25 cellular contexts compared by ENCODE assay signal in genomic region chr21:44730028-44730395, GRCh38. TPM values are rescaled to one million over a fixed set of nuclear protein-coding genes. Genes with fewer than 3 reads are reported as not detected.
DNase-seq lines count a peak whose midpoint lies in the region; ATAC-seq and TF ChIP-seq lines count a peak whose summit lies in the region.
"Had no signal": no experiment of that assay in that cellular context is flagged by ENCODE, and none has a peak within 500 bp of the region (broad histone marks: within the 10 kb centered on the region; RNA-seq: fewer than 3 reads in every experiment).

No MANE protein-coding gene starts in this region.

- no peak for TF ChIP-seq CTCF in right atrium auricular region (IDR thresholded peaks at IDR 0.05)
- no peak for TF ChIP-seq CTCF in neural progenitor cell (IDR thresholded peaks at IDR 0.05)
- TF ChIP-seq CTCF in osteocyte (IDR thresholded peaks at IDR 0.05): no peak
- no peak for TF ChIP-seq CTCF in suprapubic skin (IDR thresholded peaks at IDR 0.05)
- no peak for TF ChIP-seq CTCF in RWPE1 (conservative IDR thresholded peaks at IDR 0.05; ENCODE audit: low read depth)

- H3K36me3 Mint-ChIP-seq in neural progenitor cell: no peaks in the 10 kb centered on the region
- no peaks in the 10 kb centered on the region for H3K36me3 Mint-ChIP-seq in osteocyte (ENCODE audit: unreplicated experiment)
- H3K36me3 Mint-ChIP-seq: CD14-positive monocyte; CD8-positive, alpha-beta memory T cell had no signal

- H4K20me1 ChIP-seq in neural progenitor cell (ENCODE audit: low read depth): no peaks in the 10 kb centered on the region
- H4K20me1 ChIP-seq: BLaER1 treated with 17β-estradiol and CSF1 and Interleukin-3, amounts not matched to agents 10 nM and 100 nM had no signal

- POLR2A ChIA-PET in RWPE1 (lab: Yijun Ruan, JAX; ENCODE audit: low non-redundant PET): no interaction called here

- H3K9me3 ChIP-seq in right atrium auricular region (no peaks in the 10 kb centered on the region), neural progenitor cell (ENCODE audit: low read depth) (no peaks in the 10 kb centered on the region), suprapubic skin (no peaks in the 10 kb centered on the region)
- H3K9me3 ChIP-seq: A549; BE2C; BLaER1 treated with 17β-estradiol and CSF1 and Interleukin-3, amounts not matched to agents 10 nM and 100 nM had no signal

- peaks cover 3% of the 10 kb centered on the region for H3K4me1 Mint-ChIP-seq in neural progenitor cell
- peaks cover 11% of the 10 kb centered on the region for H3K4me1 Mint-ChIP-seq in osteocyte (ENCODE audit: unreplicated experiment)
- H3K4me1 Mint-ChIP-seq: CD8-positive, alpha-beta memory T cell had no signal

- peaks cover 11% of the 10 kb centered on the region for H3K9me3 Mint-ChIP-seq in neural progenitor cell
- H3K9me3 Mint-ChIP-seq in osteocyte (ENCODE audit: unreplicated experiment): no peaks in the 10 kb centered on the region
- H3K9me3 Mint-ChIP-seq: CD4-positive, alpha-beta T cell; CD8-positive, alpha-beta memory T cell; H9 had no signal

- H3K27ac Mint-ChIP-seq in neural progenitor cell: peak overlapping the region; percentile 50
- no peak overlapping the region for H3K27ac Mint-ChIP-seq in osteocyte (ENCODE audit: unreplicated experiment)
- H3K27ac Mint-ChIP-seq: CD14-positive monocyte; CD4-positive, alpha-beta T cell; CD8-positive, alpha-beta memory T cell; H9 had no signal

- no peak overlapping the region for H3K4me2 ChIP-seq in neural progenitor cell
- H3K4me2 ChIP-seq: A549 had no signal

- H3K9ac ChIP-seq in neural progenitor cell: no peak overlapping the region
- H3K9ac ChIP-seq: BLaER1 treated with 17β-estradiol and CSF1 and Interleukin-3, amounts not matched to agents 10 nM and 100 nM; GM23248 had no signal

- H3K4me3 ChIP-seq in right atrium auricular region (no peak overlapping the region), neural progenitor cell (no peak overlapping the region), suprapubic skin (no peak overlapping the region)
- H3K4me3 ChIP-seq: A549; BLaER1 treated with 17β-estradiol and CSF1 and Interleukin-3, amounts not matched to agents 10 nM and 100 nM; GM12878; GM23248 had no signal

- WGBS in suprapubic skin: 87% methylated on average over 4 of the region's 7 CpGs

- H3K27me3 ChIP-seq in right atrium auricular region (no peaks in the 10 kb centered on the region), neural progenitor cell (no peaks in the 10 kb centered on the region), suprapubic skin (peaks cover 48% of the 10 kb centered on the region)

- no peaks in the 10 kb centered on the region for H3F3A ChIP-seq in neural progenitor cell (ENCODE audit: low read depth)

- H3K4me1 ChIP-seq in right atrium auricular region (no peaks in the 10 kb centered on the region), neural progenitor cell (no peaks in the 10 kb centered on the region), suprapubic skin (no peaks in the 10 kb centered on the region)
- H3K4me1 ChIP-seq: A549, BE2C had no signal

- H3K36me3 ChIP-seq in right atrium auricular region (no peaks in the 10 kb centered on the region), neural progenitor cell (no peaks in the 10 kb centered on the region), suprapubic skin (no peaks in the 10 kb centered on the region)
- H3K36me3 ChIP-seq: BE2C; BLaER1 treated with 17β-estradiol and CSF1 and Interleukin-3, amounts not matched to agents 10 nM and 100 nM had no signal

- H3K27ac ChIP-seq in right atrium auricular region (no peak overlapping the region), neural progenitor cell (no peak overlapping the region), suprapubic skin (no peak overlapping the region), RWPE1 (no peak overlapping the region)
- H3K27ac ChIP-seq: A549; BLaER1 treated with 17β-estradiol and CSF1 and Interleukin-3, amounts not matched to agents 10 nM and 100 nM; GM23248 had no signal

- H3K4me3 Mint-ChIP-seq in neural progenitor cell: no peak overlapping the region
- H3K4me3 Mint-ChIP-seq in osteocyte (ENCODE audit: unreplicated experiment): no peak overlapping the region
- H3K4me3 Mint-ChIP-seq: CD4-positive, alpha-beta T cell; CD8-positive, alpha-beta memory T cell; H9 had no signal

- no peaks in the 10 kb centered on the region for H3K79me2 ChIP-seq in neural progenitor cell (ENCODE audit: low read depth)

- DNase-seq in cardiac septum (ENCODE audit: low spot score) (peak; percentile 56), right atrium auricular region (ENCODE audit: low spot score) (no peak), neural progenitor cell (ENCODE audit: low spot score) (no peak), osteocyte (ENCODE audit: extremely low spot score, unreplicated experiment) (peak; percentile 57), suprapubic skin (ENCODE audit: low spot score in 2 of 2) (peak; percentile 17 to 28), RWPE1 (ENCODE audit: low spot score) (no peak)
- DNase-seq: 8988T; ACHN; AML-193; BE2C; CD4-positive, alpha-beta T cell; CD8-positive, alpha-beta memory T cell; DMS 273 treated with DMSO at 0.1 percent for 48 hours; DMS79; EL; GDM1; GM23248 had no signal

- no peak overlapping the region for H2AFZ ChIP-seq in neural progenitor cell (replicated peaks)
- H2AFZ ChIP-seq: GM23248 had no signal

- TF ChIP-seq EP300 in suprapubic skin (IDR thresholded peaks at IDR 0.05): no peak

- intact Hi-C loops in cardiac septum (cut with DNase I): no loop called here

- no peak for ATAC-seq in GM18873 (IDR thresholded peaks at IDR 0.05; ENCODE audit: low FRiP score, unreplicated experiment)
- ATAC-seq: A549, GM12878, HCT116 had no signal

- H3K27me3 Mint-ChIP-seq in neural progenitor cell (ENCODE audit: insufficient read depth, low read depth) (peaks cover 5% of the 10 kb centered on the region), osteocyte (ENCODE audit: unreplicated experiment) (peaks cover 48% of the 10 kb centered on the region)

- TF ChIP-seq POLR2A in suprapubic skin (IDR thresholded peaks at IDR 0.05): no peak

- CTCF ChIA-PET in RWPE1 (lab: Yijun Ruan, JAX): no interaction called here

RNA-seq across cellular contexts. Expression of gene TSPEAR, which starts 18.6 kb away (rescaled TPM):
- total RNA-seq in cardiac septum (not detected), right atrium auricular region (not detected), neural progenitor cell (ENCODE audit: low replicate concordance) (not detected in 2 replicates), osteocyte (not detected in 2 replicates), suprapubic skin (under 1 TPM in 3 of 4 donors, not detected in 1; 0.21 to 0.59 (median 0.32) TPM)
- total RNA-seq: CD4-positive, alpha-beta T cell; CD8-positive, alpha-beta memory T cell; GM12878; GM23248 had no signal

RNA-seq across cellular contexts. Expression of gene KRTAP10-12, which starts 33.0 kb away (rescaled TPM):
- total RNA-seq in cardiac septum (not detected), right atrium auricular region (not detected), neural progenitor cell (ENCODE audit: low replicate concordance) (not detected in 2 replicates), osteocyte (not detected in 2 replicates), suprapubic skin (1 to 10 TPM in 2 of 4 donors, not detected in 2; 1.3 to 2.9 TPM)
- total RNA-seq: CD4-positive, alpha-beta T cell; CD8-positive, alpha-beta memory T cell; GM12878; GM23248; H1; H9 had no signal

RNA-seq across cellular contexts. Expression of gene KRTAP12-1, which starts 48.0 kb away (rescaled TPM):
- total RNA-seq in cardiac septum (not detected), right atrium auricular region (not detected), neural progenitor cell (ENCODE audit: low replicate concordance) (not detected in 2 replicates), osteocyte (not detected in 2 replicates), suprapubic skin (10 to 100 TPM in 1 of 4 donors, 1 to 10 TPM in 1, not detected in 2; 6.0 to 32.1 TPM)
- total RNA-seq: CD4-positive, alpha-beta T cell; CD8-positive, alpha-beta memory T cell; GM12878; GM23248; H9 had no signal

Comparison
In these comparisons a context has a peak if more than half of its experiments do, and no peak if none do; other contexts are left out.
1. DNase-seq: peak in cardiac septum (single experiment), osteocyte (single experiment) and suprapubic skin (2 of 2); none in right atrium auricular region (single experiment), neural progenitor cell (single experiment) and RWPE1 (single experiment).